In the genomic region with DNA sequence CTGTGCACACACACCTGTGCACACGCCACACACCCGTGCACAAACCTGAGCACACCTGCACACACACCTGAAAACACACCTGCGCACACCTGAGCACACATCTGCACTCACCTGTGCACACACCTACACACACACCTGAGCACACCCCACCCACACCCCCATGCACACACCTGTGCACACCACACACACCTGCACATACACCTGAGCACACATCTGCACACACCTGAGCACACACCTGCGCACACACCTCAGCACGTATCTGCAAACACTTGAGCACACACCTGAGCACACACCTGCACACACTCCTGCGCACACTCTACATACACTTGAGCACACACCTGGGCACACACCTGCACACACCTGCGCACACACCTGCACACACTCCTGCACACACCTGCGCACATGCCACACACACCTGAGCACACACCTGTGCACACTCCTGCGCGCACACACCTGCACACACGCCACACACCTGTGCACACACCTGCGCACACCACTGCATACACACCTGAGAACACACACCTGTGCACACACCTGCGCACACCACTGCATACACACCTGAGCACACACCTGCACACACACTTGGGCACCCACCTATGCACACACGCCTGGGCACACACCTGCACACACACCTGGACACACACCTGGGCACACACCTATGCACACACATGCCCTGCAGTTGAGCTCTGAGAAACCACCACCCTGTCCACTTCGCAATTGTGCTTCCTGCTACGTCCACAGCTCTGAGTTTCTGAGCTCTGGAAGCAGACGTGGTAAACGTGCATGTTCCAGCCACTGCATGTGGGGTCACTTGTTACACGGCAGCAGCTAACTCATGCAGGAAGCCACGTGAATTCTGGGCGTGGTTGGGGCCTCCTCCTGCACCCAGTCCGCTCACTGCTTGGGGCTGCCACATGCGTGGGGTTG, we compare ENCODE assay signal across 12 cellular contexts. TPM values are rescaled to one million over a fixed set of nuclear protein-coding genes. Genes with fewer than 3 reads are reported as not detected.
DNase-seq lines count a peak whose midpoint lies in the region; ATAC-seq, FAIRE-seq and TF ChIP-seq lines count a peak whose summit lies in the region.
"Had no signal": no experiment of that assay in that cellular context is flagged by ENCODE, and none has a peak within 500 bp of the region (broad histone marks: within the 10 kb centered on the region; RNA-seq: fewer than 3 reads in every experiment).

No MANE protein-coding gene starts in this region.

- peaks cover 3% of the 10 kb centered on the region for H3K4me1 Mint-ChIP-seq in activated CD4-positive, alpha-beta memory T cell treated with anti-CD3 and anti-CD28 coated beads for 36 hours (ENCODE audit: low read depth)
- peaks cover 3% of the 10 kb centered on the region for H3K4me1 Mint-ChIP-seq in osteocyte (ENCODE audit: unreplicated experiment)

- peaks cover 3% of the 10 kb centered on the region for H3K9me3 Mint-ChIP-seq in activated CD4-positive, alpha-beta memory T cell treated with anti-CD3 and anti-CD28 coated beads for 36 hours
- no peaks in the 10 kb centered on the region for H3K9me3 Mint-ChIP-seq in osteocyte (ENCODE audit: unreplicated experiment)

- peaks cover 7% of the 10 kb centered on the region for H3K27me3 Mint-ChIP-seq in activated CD4-positive, alpha-beta memory T cell treated with anti-CD3 and anti-CD28 coated beads for 36 hours
- H3K27me3 Mint-ChIP-seq in osteocyte (ENCODE audit: unreplicated experiment), result peaks cover 3% of the 10 kb centered on the region

- intact Hi-C loops in activated CD4-positive, alpha-beta memory T cell treated with anti-CD3 and anti-CD28 coated beads for 36 hours (cut with micrococcal nuclease), result loop anchor here (2.0 kb wide), 1 partner anchor 167 kb away; no protein-coding TSS in a partner anchor
- intact Hi-C loops in kidney (cut with DNase I), result loop anchor here (10.0 kb wide), 2 partner anchors 111 to 171 kb away; partner anchors contain the start of genes B3GALT6 and SDF4

- H3K4me3 ChIP-seq in kidney (ENCODE audit: low read length in 2 of 2), result no peak overlapping the region
- H3K4me3 ChIP-seq in effector memory CD4-positive, alpha-beta T cell (ENCODE audit: insufficient read depth, low read depth, low read length, poor library complexity, severe bottlenecking), result no peak overlapping the region
- H3K4me3 ChIP-seq: uterus had no signal

- no peak for ATAC-seq in HG02852 (IDR thresholded peaks at IDR 0.05; ENCODE audit: unreplicated experiment)
- ATAC-seq in GM21381 (IDR thresholded peaks at IDR 0.05; ENCODE audit: unreplicated experiment), result no peak

- H3K4me3 Mint-ChIP-seq in activated CD4-positive, alpha-beta memory T cell treated with anti-CD3 and anti-CD28 coated beads for 36 hours, result no peak overlapping the region
- no peak overlapping the region for H3K4me3 Mint-ChIP-seq in osteocyte (ENCODE audit: unreplicated experiment)

- no peak overlapping the region for H3K27ac ChIP-seq in kidney (ENCODE audit: low read depth in 2 of 2, low read length in 2 of 2)
- H3K27ac ChIP-seq in effector memory CD4-positive, alpha-beta T cell (ENCODE audit: insufficient read depth, low read length, poor library complexity, severe bottlenecking), result no peak overlapping the region
- H3K27ac ChIP-seq: uterus had no signal

- no peaks in the 10 kb centered on the region for H3K36me3 ChIP-seq in kidney (ENCODE audit: control insufficient read depth in 1 of 2, insufficient read depth in 2 of 2, low read length in 2 of 2)
- no peaks in the 10 kb centered on the region for H3K36me3 ChIP-seq in effector memory CD4-positive, alpha-beta T cell (ENCODE audit: control insufficient read depth, insufficient read depth, low read length)
- H3K36me3 ChIP-seq: uterus had no signal

- CTCF ChIA-PET in activated CD4-positive, alpha-beta memory T cell treated with anti-CD3 and anti-CD28 coated beads for 36 hours (lab: Charles Lee), result interaction anchor here (1.1 to 3.4 kb wide), 5 partner anchors 84 to 168 kb away, joined by 4 to 74 read pairs (median 13); partner anchors contain the start of genes B3GALT6 and SDF4

- H3K27ac Mint-ChIP-seq in activated CD4-positive, alpha-beta memory T cell treated with anti-CD3 and anti-CD28 coated beads for 36 hours, result peak overlapping the region; percentile 38
- H3K27ac Mint-ChIP-seq in osteocyte (ENCODE audit: unreplicated experiment), result no peak overlapping the region

- peaks cover 0 to 11% of the 10 kb centered on the region in 2 donors for H3K4me1 ChIP-seq in kidney (ENCODE audit: control insufficient read depth in 1 of 2, insufficient read depth in 1 of 2, low read depth in 1 of 2, low read length in 2 of 2)
- peaks cover 10% of the 10 kb centered on the region for H3K4me1 ChIP-seq in effector memory CD4-positive, alpha-beta T cell (ENCODE audit: control insufficient read depth, insufficient read depth, low read length, poor library complexity, severe bottlenecking)

- FAIRE-seq in kidney (lab: Jason Lieb, UNC), result no peak

- TF ChIP-seq CTCF in kidney (IDR thresholded peaks at IDR 0.05; ENCODE audit: borderline replicate concordance, extremely low read depth, insufficient read depth) (no peak), osteocyte (IDR thresholded peaks at IDR 0.05) (no peak)

- no peak overlapping the region for H3K9ac ChIP-seq in kidney (ENCODE audit: low read length in 2 of 2)

- H3K9me3 ChIP-seq in kidney (ENCODE audit: control insufficient read depth in 1 of 2, low read length in 2 of 2), result no peaks in the 10 kb centered on the region
- no peaks in the 10 kb centered on the region for H3K9me3 ChIP-seq in effector memory CD4-positive, alpha-beta T cell (ENCODE audit: control insufficient read depth, low read length)
- H3K9me3 ChIP-seq: uterus had no signal

- POLR2A ChIA-PET in activated CD4-positive, alpha-beta memory T cell treated with anti-CD3 and anti-CD28 coated beads for 36 hours (lab: Charles Lee), result interaction anchor here (0.6 kb wide), 1 partner anchor 203 kb away, joined by 3 read pairs; no protein-coding TSS in a partner anchor

- H3K27me3 ChIP-seq in effector memory CD4-positive, alpha-beta T cell (replicated peaks; ENCODE audit: control insufficient read depth, insufficient read depth, low read length, poor library complexity, severe bottlenecking), result no peaks in the 10 kb centered on the region
- H3K27me3 ChIP-seq: uterus had no signal

- DNase-seq in AG08396 (ENCODE audit: low spot score), result peak; percentile 75
- peak; percentile 65 for DNase-seq in ELR (ENCODE audit: low read depth)
- peak; percentile 40 for DNase-seq in activated CD4-positive, alpha-beta memory T cell treated with anti-CD3 and anti-CD28 coated beads for 36 hours
- peak; percentile 44 for DNase-seq in kidney
- no peak for DNase-seq in osteocyte (ENCODE audit: extremely low spot score, unreplicated experiment)
- DNase-seq in effector memory CD4-positive, alpha-beta T cell, result no peak
- DNase-seq: activated CD8-positive, alpha-beta memory T cell treated with anti-CD3 and anti-CD28 coated beads, Interleukin-2, amount 50 U/mL, for 48 hours; central memory CD4-positive, alpha-beta T cell; NCI-H2171 treated with DMSO at 0.1 percent for 48 hours; uterus had no signal

- H3K36me3 Mint-ChIP-seq in activated CD4-positive, alpha-beta memory T cell treated with anti-CD3 and anti-CD28 coated beads for 36 hours, result no peaks in the 10 kb centered on the region
- H3K36me3 Mint-ChIP-seq in osteocyte (ENCODE audit: unreplicated experiment), result no peaks in the 10 kb centered on the region

RNA-seq across cellular contexts. Expression of gene C1orf159, which starts 8.0 kb away (rescaled TPM):
- 10 to 100 TPM; 19.5 to 20.5 TPM for total RNA-seq in activated CD4-positive, alpha-beta memory T cell treated with anti-CD3 and anti-CD28 coated beads for 36 hours
- total RNA-seq in kidney, result 14.8 TPM
- polyA plus RNA-seq in kidney (ENCODE audit: insufficient read depth, low read depth, low replicate concordance), result 8.6 TPM
- total RNA-seq in osteocyte, result 16.9 and 17.9 TPM in 2 replicates

RNA-seq across cellular contexts. Expression of gene RNF223, which starts 49.7 kb away (rescaled TPM):
- total RNA-seq in activated CD4-positive, alpha-beta memory T cell treated with anti-CD3 and anti-CD28 coated beads for 36 hours, result not detected
- 2.3 TPM for total RNA-seq in kidney
- polyA plus RNA-seq in kidney (ENCODE audit: insufficient read depth, low read depth, low replicate concordance), result 0.28 TPM
- total RNA-seq in osteocyte, result not detected in 2 replicates
- total RNA-seq: uterus had no signal

RNA-seq across cellular contexts. Expression of gene TTLL10, which starts 49.8 kb away (rescaled TPM):
- total RNA-seq in activated CD4-positive, alpha-beta memory T cell treated with anti-CD3 and anti-CD28 coated beads for 36 hours, result not detected
- total RNA-seq in kidney (1.5 TPM), osteocyte (not detected in 2 replicates)
- polyA plus RNA-seq in kidney (ENCODE audit: insufficient read depth, low read depth, low replicate concordance), result not detected

Comparison
In these comparisons a context has a peak if more than half of its experiments do, and no peak if none do; other contexts are left out.
1. DNase-seq: peak in AG08396 (single experiment), ELR (single experiment), activated CD4-positive, alpha-beta memory T cell treated with anti-CD3 and anti-CD28 coated beads for 36 hours (single experiment) and kidney (single experiment); none in osteocyte (single experiment) and effector memory CD4-positive, alpha-beta T cell (0 of 3).